8 cellular contexts compared by ENCODE assay signal in genomic region chr1:21174638-21175323, GRCh38. TPM values are rescaled to one million over a fixed set of nuclear protein-coding genes. Genes with fewer than 3 reads are reported as not detected.
DNase-seq lines count a peak whose midpoint lies in the region; ATAC-seq, FAIRE-seq and TF ChIP-seq lines count a peak whose summit lies in the region.

No MANE protein-coding gene starts in this region.

- CTCF ChIA-PET in SK-N-SH (lab: Yijun Ruan, JAX), result interaction anchor here (1.1 to 1.3 kb wide), 2 partner anchors 21 to 22 kb away, joined by 4 to 6 read pairs; no protein-coding TSS in a partner anchor

- H3F3A ChIP-seq in SK-N-SH (replicated peaks; ENCODE audit: insufficient read depth), result peaks cover 29% of the 10 kb centered on the region

- 0 out of 2 replicates have a peak, but pooled peaks have one; percentile 4 for TF ChIP-seq RAD21 in SK-N-SH (IDR thresholded peaks at IDR 0.05; ENCODE audit: low read length)

- ATAC-seq in HG03565 (IDR thresholded peaks at IDR 0.05; ENCODE audit: unreplicated experiment), result no peak
- ATAC-seq in HG03175 (IDR thresholded peaks at IDR 0.05; ENCODE audit: unreplicated experiment), result no peak

- 0 out of 4 replicates have a peak, but pooled peaks of 1 of the 2 experiments have one; percentile 17 for TF ChIP-seq EP300 in SK-N-SH (IDR thresholded peaks at IDR 0.05; ENCODE audit: borderline replicate concordance in 1 of 2, low read depth in 1 of 2, low read length in 1 of 2)

- peak overlapping the region; percentile 76 to 85 for H3K27ac ChIP-seq in SK-N-SH (ENCODE audit: low read depth in 2 of 2, low read length in 1 of 2)

- no peak for TF ChIP-seq CTCF in SK-N-SH (IDR thresholded peaks at IDR 0.05)

- no peaks in the 10 kb centered on the region for H3K9me2 ChIP-seq in SK-N-SH

- H3K4me3 ChIP-seq in SK-N-SH (ENCODE audit: low read depth in 2 of 2, low read length in 1 of 2), result peak overlapping the region; percentile 91 to 93

- peak overlapping the region; percentile 76 for H3K4me2 ChIP-seq in SK-N-SH

- H2AFZ ChIP-seq in SK-N-SH (ENCODE audit: low read depth), result no peak overlapping the region

- peaks cover 0 to 6% of the 10 kb centered on the region in 2 experiments; a peak in 3 of 4 replicates for H3K4me1 ChIP-seq in SK-N-SH (ENCODE audit: control insufficient read depth in 1 of 2, insufficient read depth in 2 of 2, low read depth in 1 of 2, low read length in 1 of 2)

- H3K9ac ChIP-seq in SK-N-SH, result peak overlapping the region; percentile 86

- peaks cover 0 to 9% of the 10 kb centered on the region in 2 experiments for H3K36me3 ChIP-seq in SK-N-SH (replicated peaks in 1 of 2; ENCODE audit: control insufficient read depth in 1 of 2, insufficient read depth in 2 of 2, low read length in 1 of 2)

- POLR2A ChIA-PET in SK-N-SH (lab: Yijun Ruan, JAX), result interaction anchor here (0.6 to 1.1 kb wide), 3 partner anchors 33 to 156 kb away, joined by 3 read pairs; no protein-coding TSS in a partner anchor

- peak; percentile 68 for FAIRE-seq in GM12892 (lab: Jason Lieb, UNC)

- 10% methylated on average over 12 of the region's 12 CpGs for WGBS in SK-N-SH (ENCODE audit: low lambda C conversion rate)

- TF ChIP-seq POLR2A in GM12892 (IDR thresholded peaks at IDR 0.05; ENCODE audit: low read depth, low read length), result no peak

- peaks cover 62% of the 10 kb centered on the region for H3K79me2 ChIP-seq in SK-N-SH (ENCODE audit: insufficient read depth)

- DNase-seq in GM12892 (ENCODE audit: insufficient read length) (no peak), SK-N-SH (no peak), fibroblast of gingiva (ENCODE audit: low read depth) (peak; percentile 79), pons (ENCODE audit: low spot score) (peak; percentile 58), DMS79 treated with DMSO at 0.1 percent for 48 hours (lab: John Stamatoyannopoulos, UW) (no peak)
- DNase-seq in central memory CD4-positive, alpha-beta T cell, result no peak

- no peaks in the 10 kb centered on the region for H3K27me3 ChIP-seq in SK-N-SH (ENCODE audit: insufficient read depth)

- no peaks in the 10 kb centered on the region for H3K9me3 ChIP-seq in SK-N-SH

- peaks cover 26% of the 10 kb centered on the region for H4K20me1 ChIP-seq in SK-N-SH (ENCODE audit: insufficient read depth)

TF ChIP-seq in SK-N-SH, 30 proteins besides CTCF, POLR2A, EP300 and RAD21:
- TF ChIP-seq SMC3 (IDR thresholded peaks at IDR 0.05; ENCODE audit: low read depth, low read length) (no peak), YY1 (IDR thresholded peaks at IDR 0.05; ENCODE audit: low read depth) (no peak), TCF12 (IDR thresholded peaks at IDR 0.05) (no peak), FOSL2 (IDR thresholded peaks at IDR 0.05; ENCODE audit: borderline replicate concordance, low read depth) (no peak), SIN3A (IDR thresholded peaks at IDR 0.05; ENCODE audit: borderline replicate concordance, low read depth, low read length) (no peak), CHD2 (IDR thresholded peaks at IDR 0.05; ENCODE audit: low read length, partially characterized antibody) (no peak)
- TF ChIP-seq, protein P1, sequence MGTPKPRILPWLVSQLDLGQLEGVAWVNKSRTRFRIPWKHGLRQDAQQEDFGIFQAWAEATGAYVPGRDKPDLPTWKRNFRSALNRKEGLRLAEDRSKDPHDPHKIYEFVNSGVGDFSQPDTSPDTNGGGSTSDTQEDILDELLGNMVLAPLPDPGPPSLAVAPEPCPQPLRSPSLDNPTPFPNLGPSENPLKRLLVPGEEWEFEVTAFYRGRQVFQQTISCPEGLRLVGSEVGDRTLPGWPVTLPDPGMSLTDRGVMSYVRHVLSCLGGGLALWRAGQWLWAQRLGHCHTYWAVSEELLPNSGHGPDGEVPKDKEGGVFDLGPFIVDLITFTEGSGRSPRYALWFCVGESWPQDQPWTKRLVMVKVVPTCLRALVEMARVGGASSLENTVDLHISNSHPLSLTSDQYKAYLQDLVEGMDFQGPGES (IDR thresholded peaks at IDR 0.05; ENCODE audit: low read depth, low read length), result no peak

RNA-seq across cellular contexts. Expression of gene EIF4G3, which starts 1.9 kb away (rescaled TPM):
- 34.4 TPM for polyA plus RNA-seq in GM12892 (2012; ENCODE audit: missing spikeins)
- 32.0 and 40.3 TPM in 2 replicates for polyA plus RNA-seq in SK-N-SH (2012; rRNA removed)
- polyA plus RNA-seq in SK-N-SH (2012; cell fraction: cytosol; rRNA removed), result 37.3 and 41.3 TPM in 2 replicates
- 37.4 and 68.6 TPM in 2 replicates for polyA plus RNA-seq in SK-N-SH (2012; cell fraction: nucleus; rRNA removed)

Comparison
In these comparisons a context has a peak if more than half of its experiments do, and no peak if none do; other contexts are left out.
1. DNase-seq: peak in fibroblast of gingiva (single experiment) and pons (single experiment); none in GM12892 (single experiment), SK-N-SH (single experiment), DMS79 treated with DMSO at 0.1 percent for 48 hours (single experiment) and central memory CD4-positive, alpha-beta T cell (single experiment).